Comparison of ENCODE assay signal across 1 cellular context in the genomic region with DNA sequence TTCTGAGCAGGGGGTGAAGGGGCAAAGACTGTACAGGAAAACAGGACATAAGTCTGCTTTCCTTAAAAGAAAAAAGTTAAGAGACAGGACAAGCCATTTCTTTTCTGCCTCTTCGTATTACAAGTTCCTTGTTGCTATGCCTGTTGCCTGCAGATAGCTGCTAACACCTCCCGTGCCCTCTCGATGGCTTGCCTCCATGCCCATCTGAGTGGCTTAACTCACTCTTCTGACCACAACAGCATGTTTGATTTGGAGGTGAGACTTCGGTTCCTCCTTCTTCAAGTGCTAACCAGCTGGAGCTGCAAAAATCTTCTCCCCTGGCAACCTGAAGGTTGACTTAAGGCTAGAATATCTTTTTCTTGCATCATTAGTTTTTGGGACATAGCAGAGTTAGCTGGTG.
TF ChIP-seq lines count a peak whose summit lies in the region.

No MANE protein-coding gene starts in this region.

TF ChIP-seq in K562, 482 proteins besides CTCF, POLR2A, EP300 and RAD21:
- TF ChIP-seq, protein P1, sequence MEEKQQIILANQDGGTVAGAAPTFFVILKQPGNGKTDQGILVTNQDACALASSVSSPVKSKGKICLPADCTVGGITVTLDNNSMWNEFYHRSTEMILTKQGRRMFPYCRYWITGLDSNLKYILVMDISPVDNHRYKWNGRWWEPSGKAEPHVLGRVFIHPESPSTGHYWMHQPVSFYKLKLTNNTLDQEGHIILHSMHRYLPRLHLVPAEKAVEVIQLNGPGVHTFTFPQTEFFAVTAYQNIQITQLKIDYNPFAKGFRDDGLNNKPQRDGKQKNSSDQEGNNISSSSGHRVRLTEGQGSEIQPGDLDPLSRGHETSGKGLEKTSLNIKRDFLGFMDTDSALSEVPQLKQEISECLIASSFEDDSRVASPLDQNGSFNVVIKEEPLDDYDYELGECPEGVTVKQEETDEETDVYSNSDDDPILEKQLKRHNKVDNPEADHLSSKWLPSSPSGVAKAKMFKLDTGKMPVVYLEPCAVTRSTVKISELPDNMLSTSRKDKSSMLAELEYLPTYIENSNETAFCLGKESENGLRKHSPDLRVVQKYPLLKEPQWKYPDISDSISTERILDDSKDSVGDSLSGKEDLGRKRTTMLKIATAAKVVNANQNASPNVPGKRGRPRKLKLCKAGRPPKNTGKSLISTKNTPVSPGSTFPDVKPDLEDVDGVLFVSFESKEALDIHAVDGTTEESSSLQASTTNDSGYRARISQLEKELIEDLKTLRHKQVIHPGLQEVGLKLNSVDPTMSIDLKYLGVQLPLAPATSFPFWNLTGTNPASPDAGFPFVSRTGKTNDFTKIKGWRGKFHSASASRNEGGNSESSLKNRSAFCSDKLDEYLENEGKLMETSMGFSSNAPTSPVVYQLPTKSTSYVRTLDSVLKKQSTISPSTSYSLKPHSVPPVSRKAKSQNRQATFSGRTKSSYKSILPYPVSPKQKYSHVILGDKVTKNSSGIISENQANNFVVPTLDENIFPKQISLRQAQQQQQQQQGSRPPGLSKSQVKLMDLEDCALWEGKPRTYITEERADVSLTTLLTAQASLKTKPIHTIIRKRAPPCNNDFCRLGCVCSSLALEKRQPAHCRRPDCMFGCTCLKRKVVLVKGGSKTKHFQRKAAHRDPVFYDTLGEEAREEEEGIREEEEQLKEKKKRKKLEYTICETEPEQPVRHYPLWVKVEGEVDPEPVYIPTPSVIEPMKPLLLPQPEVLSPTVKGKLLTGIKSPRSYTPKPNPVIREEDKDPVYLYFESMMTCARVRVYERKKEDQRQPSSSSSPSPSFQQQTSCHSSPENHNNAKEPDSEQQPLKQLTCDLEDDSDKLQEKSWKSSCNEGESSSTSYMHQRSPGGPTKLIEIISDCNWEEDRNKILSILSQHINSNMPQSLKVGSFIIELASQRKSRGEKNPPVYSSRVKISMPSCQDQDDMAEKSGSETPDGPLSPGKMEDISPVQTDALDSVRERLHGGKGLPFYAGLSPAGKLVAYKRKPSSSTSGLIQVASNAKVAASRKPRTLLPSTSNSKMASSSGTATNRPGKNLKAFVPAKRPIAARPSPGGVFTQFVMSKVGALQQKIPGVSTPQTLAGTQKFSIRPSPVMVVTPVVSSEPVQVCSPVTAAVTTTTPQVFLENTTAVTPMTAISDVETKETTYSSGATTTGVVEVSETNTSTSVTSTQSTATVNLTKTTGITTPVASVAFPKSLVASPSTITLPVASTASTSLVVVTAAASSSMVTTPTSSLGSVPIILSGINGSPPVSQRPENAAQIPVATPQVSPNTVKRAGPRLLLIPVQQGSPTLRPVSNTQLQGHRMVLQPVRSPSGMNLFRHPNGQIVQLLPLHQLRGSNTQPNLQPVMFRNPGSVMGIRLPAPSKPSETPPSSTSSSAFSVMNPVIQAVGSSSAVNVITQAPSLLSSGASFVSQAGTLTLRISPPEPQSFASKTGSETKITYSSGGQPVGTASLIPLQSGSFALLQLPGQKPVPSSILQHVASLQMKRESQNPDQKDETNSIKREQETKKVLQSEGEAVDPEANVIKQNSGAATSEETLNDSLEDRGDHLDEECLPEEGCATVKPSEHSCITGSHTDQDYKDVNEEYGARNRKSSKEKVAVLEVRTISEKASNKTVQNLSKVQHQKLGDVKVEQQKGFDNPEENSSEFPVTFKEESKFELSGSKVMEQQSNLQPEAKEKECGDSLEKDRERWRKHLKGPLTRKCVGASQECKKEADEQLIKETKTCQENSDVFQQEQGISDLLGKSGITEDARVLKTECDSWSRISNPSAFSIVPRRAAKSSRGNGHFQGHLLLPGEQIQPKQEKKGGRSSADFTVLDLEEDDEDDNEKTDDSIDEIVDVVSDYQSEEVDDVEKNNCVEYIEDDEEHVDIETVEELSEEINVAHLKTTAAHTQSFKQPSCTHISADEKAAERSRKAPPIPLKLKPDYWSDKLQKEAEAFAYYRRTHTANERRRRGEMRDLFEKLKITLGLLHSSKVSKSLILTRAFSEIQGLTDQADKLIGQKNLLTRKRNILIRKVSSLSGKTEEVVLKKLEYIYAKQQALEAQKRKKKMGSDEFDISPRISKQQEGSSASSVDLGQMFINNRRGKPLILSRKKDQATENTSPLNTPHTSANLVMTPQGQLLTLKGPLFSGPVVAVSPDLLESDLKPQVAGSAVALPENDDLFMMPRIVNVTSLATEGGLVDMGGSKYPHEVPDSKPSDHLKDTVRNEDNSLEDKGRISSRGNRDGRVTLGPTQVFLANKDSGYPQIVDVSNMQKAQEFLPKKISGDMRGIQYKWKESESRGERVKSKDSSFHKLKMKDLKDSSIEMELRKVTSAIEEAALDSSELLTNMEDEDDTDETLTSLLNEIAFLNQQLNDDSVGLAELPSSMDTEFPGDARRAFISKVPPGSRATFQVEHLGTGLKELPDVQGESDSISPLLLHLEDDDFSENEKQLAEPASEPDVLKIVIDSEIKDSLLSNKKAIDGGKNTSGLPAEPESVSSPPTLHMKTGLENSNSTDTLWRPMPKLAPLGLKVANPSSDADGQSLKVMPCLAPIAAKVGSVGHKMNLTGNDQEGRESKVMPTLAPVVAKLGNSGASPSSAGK (IDR thresholded peaks at IDR 0.05): 0 out of 2 replicates have a peak, but pooled peaks have one; percentile 20
- 0 out of 2 replicates have a peak, but pooled peaks have one; percentile 13 for TF ChIP-seq SMAD4 (CRISPR knock-in tag; conservative IDR thresholded peaks at IDR 0.05)
- no peak for TF ChIP-seq HLTF (IDR thresholded peaks at IDR 0.05)
- no peak for TF ChIP-seq TRIM24 (IDR thresholded peaks at IDR 0.05)
- TF ChIP-seq ZNF121 (CRISPR knock-in tag; conservative IDR thresholded peaks at IDR 0.05): no peak
- no peak for TF ChIP-seq DPF2 (IDR thresholded peaks at IDR 0.05)
- TF ChIP-seq CEBPG (CRISPR knock-in tag; IDR thresholded peaks at IDR 0.05): no peak
- 0 out of 4 replicates have a peak, but pooled peaks of 1 of the 2 experiments have one; percentile 16 for TF ChIP-seq CEBPG (tag; conservative IDR thresholded peaks at IDR 0.05 in 1 of 2, IDR thresholded peaks at IDR 0.05 in 1 of 2)
